ENCODE assay signal across 8 cellular contexts in genomic region chr19:4066682-4067395, GRCh38. TPM values are rescaled to one million over a fixed set of nuclear protein-coding genes. Genes with fewer than 3 reads are reported as not detected.
DNase-seq lines count a peak whose midpoint lies in the region; ATAC-seq, FAIRE-seq and TF ChIP-seq lines count a peak whose summit lies in the region.

TSS of gene ZBTB7A (minus strand) at chr19:4066899. CDS start at chr19:4055232, 11,667 bp downstream.

- no peak for TF ChIP-seq CTCF in HepG2 (CRISPR knock-in tag; IDR thresholded peaks at IDR 0.05)

- no peaks in the 10 kb centered on the region for H3K9me2 ChIP-seq in GM23248 (ENCODE audit: insufficient read depth)

- no peaks in the 10 kb centered on the region for H3K36me3 ChIP-seq in ACC112 (ENCODE audit: insufficient read depth, low read length)
- H3K36me3 ChIP-seq in GM23248 (ENCODE audit: low read depth) = no peaks in the 10 kb centered on the region
- H3K36me3 ChIP-seq in HepG2 (replicated peaks in 1 of 2; ENCODE audit: control insufficient read depth in 1 of 2, insufficient read depth in 2 of 2, low read length in 2 of 2) = peaks cover 4 to 15% of the 10 kb centered on the region in 2 experiments

- DNase-seq in GM23248 (peak; percentile 85), NCI-H748 (lab: John Stamatoyannopoulos, UW; ENCODE audit: unreplicated experiment) (peak; percentile 86), dermis blood vessel endothelial cell (peak; percentile 80), HepG2 (ENCODE audit: low spot score) (peak; percentile 60), HuH-7.5 (ENCODE audit: low spot score) (no peak)
- DNase-seq in activated CD4-positive, alpha-beta T cell treated with anti-CD3 and anti-CD28 coated beads, Interleukin-2, amount 50 U/mL, for 48 hours = peak; percentile 72 to 74
- peak; percentile 72 for DNase-seq in stimulated activated CD4-positive, alpha-beta T cell treated with anti-CD3 and anti-CD28 coated beads, Interleukin-4, amount 100 ng/mL, for 1 hour

- H3K79me2 ChIP-seq in ACC112 (ENCODE audit: control insufficient read depth, insufficient read depth, low read length, unreplicated experiment) (peaks cover 36% of the 10 kb centered on the region), GM23248 (ENCODE audit: insufficient read depth) (peaks cover 32% of the 10 kb centered on the region), HepG2 (ENCODE audit: insufficient read depth, low read length) (peaks cover 29% of the 10 kb centered on the region)

- no peak within 1 kb of the TSS for H3K27ac ChIP-seq in ACC112 (ENCODE audit: low read depth, low read length)
- H3K27ac ChIP-seq in GM23248 = peak within 1 kb of the TSS; percentile 35
- H3K27ac ChIP-seq in HepG2 (ENCODE audit: extremely low read length, insufficient read depth, low read length) = peak within 1 kb of the TSS; percentile 85

- H3K4me1 ChIP-seq in ACC112 (ENCODE audit: control insufficient read depth, insufficient read depth, low read length, unreplicated experiment) = peaks cover 8% of the 10 kb centered on the region
- peaks cover 12% of the 10 kb centered on the region for H3K4me1 ChIP-seq in GM23248 (ENCODE audit: insufficient read depth)
- H3K4me1 ChIP-seq in HepG2 (ENCODE audit: insufficient read depth, low read length) = peaks cover 37% of the 10 kb centered on the region

- CTCF ChIA-PET in HepG2 (lab: Yijun Ruan, JAX; ENCODE audit: low intra/inter-chr PET ratio, low total read pairs) = no interaction called here

- intact Hi-C loops in HepG2 (cut with micrococcal nuclease; ENCODE audit: unreplicated experiment) = loop anchor here (5.0 kb wide), 1 partner anchor 585 kb away; no protein-coding TSS in a partner anchor

- H3K9ac ChIP-seq in GM23248 = peak within 1 kb of the TSS; percentile 87
- peak within 1 kb of the TSS; percentile 85 for H3K9ac ChIP-seq in HepG2 (ENCODE audit: insufficient read depth, low read depth, low read length)

- POLR2A ChIA-PET in HepG2 (lab: Yijun Ruan, JAX) = interaction anchor here (1.0 to 2.1 kb wide), 7 partner anchors 9 to 87 kb away, joined by 3 to 19 read pairs (median 7); partner anchors contain the start of genes CREB3L3 and EEF2

- WGBS in GM23248 (ENCODE audit: low coverage in 1 of 2, low lambda C conversion rate in 2 of 2, missing lambda C conversion rate in 2 of 2), 2 experiments = 2 to 3% methylated on average over 11 to 17 of the region's 85 CpGs
- no CpG with 5 or more reads among the region's 85 CpGs for WGBS in HepG2 (ENCODE audit: low lambda C conversion rate)

- H4K20me1 ChIP-seq in GM23248 (ENCODE audit: insufficient read depth) = peaks cover 3% of the 10 kb centered on the region; the same call in 1 of the 2 replicates
- peaks cover 25% of the 10 kb centered on the region for H4K20me1 ChIP-seq in HepG2 (ENCODE audit: insufficient read depth, low read length)

- H2AFZ ChIP-seq in ACC112 (ENCODE audit: low read length, unreplicated experiment) (peak within 1 kb of the TSS; percentile 38), GM23248 (peak within 1 kb of the TSS; percentile 57; the same call in 1 of the 2 replicates), HepG2 (ENCODE audit: low read length) (no peak within 1 kb of the TSS)

- no peak; a peak in 1 of 4 replicates for TF ChIP-seq POLR2A in HepG2 (IDR thresholded peaks at IDR 0.05; ENCODE audit: insufficient read depth in 1 of 2, low read depth in 2 of 2, low read length in 2 of 2)

- ATAC-seq in HepG2 = peak; percentile 42

- FAIRE-seq in HepG2 (lab: Jason Lieb, UNC) = no peak

- in situ Hi-C loops in GM23248 (cut with MboI) = no loop called here
- in situ Hi-C loops in HepG2 (cut with HindIII; ENCODE audit: extremely low pct_ligation_motif_present, low pct_unique_long_range_greater_than_20kb) = no loop called here

- no peaks in the 10 kb centered on the region for H3K9me3 ChIP-seq in GM23248 (ENCODE audit: low read depth)
- H3K9me3 ChIP-seq in HepG2 (ENCODE audit: low read length) = no peaks in the 10 kb centered on the region

- no peak for TF ChIP-seq EP300 in HepG2 (IDR thresholded peaks at IDR 0.05; ENCODE audit: low read depth in 2 of 2, low read length in 2 of 2)
- no peak for TF ChIP-seq EP300 in HepG2 (CRISPR knock-in tag; IDR thresholded peaks at IDR 0.05; ENCODE audit: borderline replicate concordance)

- H3K27me3 ChIP-seq in ACC112 (ENCODE audit: insufficient read depth, low read length) (no peaks in the 10 kb centered on the region), GM23248 (replicated peaks; ENCODE audit: insufficient read depth) (no peaks in the 10 kb centered on the region), HepG2 (ENCODE audit: control insufficient read depth in 1 of 2, insufficient read depth in 2 of 2, low read length in 2 of 2) (no peaks in the 10 kb centered on the region)

- no TSS peak for BruUV-seq in HepG2 (replicated peaks; lab: Mats Ljungman, UMichigan)

- TF ChIP-seq RAD21 in HepG2 (CRISPR knock-in tag; IDR thresholded peaks at IDR 0.05) = no peak

- H3K4me3 ChIP-seq in ACC112 (ENCODE audit: low read depth, low read length) (peak within 1 kb of the TSS; percentile 85), GM23248 (peak within 1 kb of the TSS; percentile 81), HepG2 (replicated peaks in 1 of 3; ENCODE audit: insufficient read depth in 1 of 3, low read depth in 2 of 3, low read length in 3 of 3) (peak within 1 kb of the TSS; percentile 81 to 94 (median 89))

- no peaks in the 10 kb centered on the region for H3F3A ChIP-seq in GM23248 (ENCODE audit: insufficient read depth)

- peak within 1 kb of the TSS; percentile 57 for H3K4me2 ChIP-seq in GM23248 (ENCODE audit: unreplicated experiment)
- H3K4me2 ChIP-seq in HepG2 (ENCODE audit: low read depth, low read length) = peak within 1 kb of the TSS; percentile 97

TF ChIP-seq in HepG2, 621 proteins besides CTCF, POLR2A, EP300 and RAD21 (continues in another document):
- TF ChIP-seq SUZ12 (IDR thresholded peaks at IDR 0.05; ENCODE audit: low read depth, low read length) (no peak), KMT2A (CRISPR knock-in tag; IDR thresholded peaks at IDR 0.05) (no peak), AHR (CRISPR knock-in tag; IDR thresholded peaks at IDR 0.05) (no peak), ISX (CRISPR knock-in tag; conservative IDR thresholded peaks at IDR 0.05) (no peak), ZNF781 (CRISPR knock-in tag; IDR thresholded peaks at IDR 0.05; ENCODE audit: borderline replicate concordance, not compliant biosample characterization) (no peak)

RNA-seq across cellular contexts. Expression of gene ZBTB7A, which starts in this region (rescaled TPM):
- total RNA-seq in GM23248 (2014; rRNA removed; shearing (Covaris generic)) = 33.6 and 41.3 TPM in 2 replicates
- polyA plus RNA-seq in GM23248 (2016; fragmentation: Nextera tagmentation; extraction: Ambion mirVana) = 17.8 and 20.6 TPM in 2 replicates
- total RNA-seq in dermis blood vessel endothelial cell = 17.4 and 30.3 TPM in 2 replicates
- total RNA-seq in HepG2 (2016; rRNA removed; fragmentation: Illumina TruSeq; extraction: Trizol) = 3.5 and 3.6 TPM in 2 replicates
- total RNA-seq in HepG2 (2016; cell fraction: cytosol; rRNA removed; fragmentation: Illumina TruSeq; extraction: Trizol; ENCODE audit: low read depth) = 1.8 TPM in 2 replicates
- 2.7 and 3.2 TPM in 2 replicates for total RNA-seq in HepG2 (2016; cell fraction: insoluble cytoplasmic fraction; rRNA removed; fragmentation: Illumina TruSeq; extraction: Trizol)
- 3.7 and 4.3 TPM in 2 replicates for total RNA-seq in HepG2 (2016; cell fraction: membrane; rRNA removed; fragmentation: Illumina TruSeq; extraction: Trizol)
- 3.0 and 3.1 TPM in 2 replicates for total RNA-seq in HepG2 (2016; cell fraction: nucleus; rRNA removed; fragmentation: Illumina TruSeq; extraction: Trizol)
- polyA plus RNA-seq in HepG2 (2011; rRNA removed) = 4.0 and 5.5 TPM in 2 replicates
- 2.9 and 4.8 TPM in 2 replicates for polyA plus RNA-seq in HepG2 (2011; cell fraction: cytosol; rRNA removed)
- 23.5 and 34.3 TPM in 2 replicates for polyA plus RNA-seq in HepG2 (2011; cell fraction: nucleus; rRNA removed)
- 4.7 and 6.0 TPM in 2 replicates for polyA plus RNA-seq in HepG2 (2012)
- 0.96 and 1.2 TPM in 2 replicates for polyA plus RNA-seq in HepG2 (2016; cell fraction: cytosol; fragmentation: Illumina TruSeq; extraction: Trizol; ENCODE audit: low read depth)
- polyA plus RNA-seq in HepG2 (2016; cell fraction: insoluble cytoplasmic fraction; fragmentation: Illumina TruSeq; extraction: Trizol; ENCODE audit: low read depth) = 4.5 and 4.8 TPM in 2 replicates
- 2.7 and 3.0 TPM in 2 replicates for polyA plus RNA-seq in HepG2 (2016; cell fraction: membrane; fragmentation: Illumina TruSeq; extraction: Trizol; ENCODE audit: low read depth)
- 9.7 and 9.9 TPM in 2 replicates for polyA plus RNA-seq in HepG2 (2016; cell fraction: nucleus; fragmentation: Illumina TruSeq; extraction: Trizol; ENCODE audit: insufficient read depth, low read depth)
- 4.3 and 12.1 TPM in 2 replicates for polyA minus RNA-seq in HepG2 (2011; rRNA and poly(A)+ RNA removed; ENCODE audit: low replicate concordance)
- 9.4 and 10.5 TPM in 2 replicates for polyA minus RNA-seq in HepG2 (2011; cell fraction: cytosol; rRNA and poly(A)+ RNA removed)
- 5.0 and 5.4 TPM in 2 replicates for polyA minus RNA-seq in HepG2 (2011; cell fraction: nucleus; rRNA and poly(A)+ RNA removed)
